ENCODE assay signal across 19 cellular contexts in genomic region chr13:85430216-85430615, GRCh38.
"Had no signal": no experiment of that assay in that cellular context is flagged by ENCODE, and none has a peak within 500 bp of the region (broad histone marks: within the 10 kb centered on the region; RNA-seq: fewer than 3 reads in every experiment).

No MANE protein-coding gene starts in this region.

- FAIRE-seq: HepG2 had no signal

- DNase-seq: IMR-90, Kasumi-1, KG1, MM.1S, NCI-H1105, NCI-H1436 treated with DMSO at 0.1 percent for 48 hours, NCI-H1694, NCI-H187 treated with DMSO at 0.1 percent for 48 hours, NCI-H2029 treated with DMSO at 0.1 percent for 48 hours, NCI-H2171, NCI-H226, NCI-H446, NCI-H510A, NCI-H524 treated with DMSO at 0.1 percent for 48 hours, NCI-H69, NCI-H774, SHP77 had no signal

- ATAC-seq: HepG2 had no signal

- H3K27ac ChIP-seq: RWPE1 had no signal
